Comparison of ENCODE assay signal across 1 cellular context in the genomic region with DNA sequence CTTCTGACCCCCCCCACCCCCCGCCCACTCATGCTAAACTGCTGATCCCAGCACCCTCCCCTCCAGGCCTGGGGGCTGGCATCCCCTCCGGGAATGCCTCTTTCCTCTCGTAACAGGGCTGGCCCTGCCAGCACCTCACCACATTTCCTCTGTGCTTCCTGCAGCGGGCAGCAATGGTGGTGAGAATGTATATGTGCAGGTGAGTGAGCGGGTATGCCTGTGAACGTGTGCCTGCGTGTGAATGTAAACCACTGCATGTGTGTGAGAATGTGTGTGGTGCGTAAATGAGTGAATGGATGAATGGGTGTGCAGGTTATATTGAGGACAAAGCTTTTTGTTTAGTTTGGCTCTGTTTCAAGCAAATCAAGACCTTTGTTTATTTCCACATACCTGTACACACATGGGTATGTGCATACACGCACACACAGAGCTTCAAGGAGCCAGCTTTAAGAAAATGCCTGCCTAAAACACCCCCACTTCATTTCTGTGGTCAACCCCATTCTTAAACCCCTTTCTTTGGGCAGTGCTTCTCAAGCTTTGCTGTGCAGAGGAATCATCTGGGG.
TF ChIP-seq lines count a peak whose summit lies in the region.

No MANE protein-coding gene starts in this region.

TF ChIP-seq in GM12878, 131 proteins besides CTCF, POLR2A, EP300 and RAD21 (continued from another document):
- TF ChIP-seq RUNX3 (IDR thresholded peaks at IDR 0.05; ENCODE audit: low read length) (peak; percentile 48), BHLHE40 (IDR thresholded peaks at IDR 0.05; ENCODE audit: borderline replicate concordance in 1 of 2, low read depth in 2 of 2, low read length in 1 of 2) (peak in 1 of 2 experiments; percentile 57; a peak in 2 of 4 replicates), FOXK2 (IDR thresholded peaks at IDR 0.05) (no peak)
- TF ChIP-seq, protein P1, sequence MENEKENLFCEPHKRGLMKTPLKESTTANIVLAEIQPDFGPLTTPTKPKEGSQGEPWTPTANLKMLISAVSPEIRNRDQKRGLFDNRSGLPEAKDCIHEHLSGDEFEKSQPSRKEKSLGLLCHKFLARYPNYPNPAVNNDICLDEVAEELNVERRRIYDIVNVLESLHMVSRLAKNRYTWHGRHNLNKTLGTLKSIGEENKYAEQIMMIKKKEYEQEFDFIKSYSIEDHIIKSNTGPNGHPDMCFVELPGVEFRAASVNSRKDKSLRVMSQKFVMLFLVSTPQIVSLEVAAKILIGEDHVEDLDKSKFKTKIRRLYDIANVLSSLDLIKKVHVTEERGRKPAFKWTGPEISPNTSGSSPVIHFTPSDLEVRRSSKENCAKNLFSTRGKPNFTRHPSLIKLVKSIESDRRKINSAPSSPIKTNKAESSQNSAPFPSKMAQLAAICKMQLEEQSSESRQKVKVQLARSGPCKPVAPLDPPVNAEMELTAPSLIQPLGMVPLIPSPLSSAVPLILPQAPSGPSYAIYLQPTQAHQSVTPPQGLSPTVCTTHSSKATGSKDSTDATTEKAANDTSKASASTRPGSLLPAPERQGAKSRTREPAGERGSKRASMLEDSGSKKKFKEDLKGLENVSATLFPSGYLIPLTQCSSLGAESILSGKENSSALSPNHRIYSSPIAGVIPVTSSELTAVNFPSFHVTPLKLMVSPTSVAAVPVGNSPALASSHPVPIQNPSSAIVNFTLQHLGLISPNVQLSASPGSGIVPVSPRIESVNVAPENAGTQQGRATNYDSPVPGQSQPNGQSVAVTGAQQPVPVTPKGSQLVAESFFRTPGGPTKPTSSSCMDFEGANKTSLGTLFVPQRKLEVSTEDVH (IDR thresholded peaks at IDR 0.05; ENCODE audit: low read depth, partially characterized antibody): no peak
- TF ChIP-seq, protein P2, sequence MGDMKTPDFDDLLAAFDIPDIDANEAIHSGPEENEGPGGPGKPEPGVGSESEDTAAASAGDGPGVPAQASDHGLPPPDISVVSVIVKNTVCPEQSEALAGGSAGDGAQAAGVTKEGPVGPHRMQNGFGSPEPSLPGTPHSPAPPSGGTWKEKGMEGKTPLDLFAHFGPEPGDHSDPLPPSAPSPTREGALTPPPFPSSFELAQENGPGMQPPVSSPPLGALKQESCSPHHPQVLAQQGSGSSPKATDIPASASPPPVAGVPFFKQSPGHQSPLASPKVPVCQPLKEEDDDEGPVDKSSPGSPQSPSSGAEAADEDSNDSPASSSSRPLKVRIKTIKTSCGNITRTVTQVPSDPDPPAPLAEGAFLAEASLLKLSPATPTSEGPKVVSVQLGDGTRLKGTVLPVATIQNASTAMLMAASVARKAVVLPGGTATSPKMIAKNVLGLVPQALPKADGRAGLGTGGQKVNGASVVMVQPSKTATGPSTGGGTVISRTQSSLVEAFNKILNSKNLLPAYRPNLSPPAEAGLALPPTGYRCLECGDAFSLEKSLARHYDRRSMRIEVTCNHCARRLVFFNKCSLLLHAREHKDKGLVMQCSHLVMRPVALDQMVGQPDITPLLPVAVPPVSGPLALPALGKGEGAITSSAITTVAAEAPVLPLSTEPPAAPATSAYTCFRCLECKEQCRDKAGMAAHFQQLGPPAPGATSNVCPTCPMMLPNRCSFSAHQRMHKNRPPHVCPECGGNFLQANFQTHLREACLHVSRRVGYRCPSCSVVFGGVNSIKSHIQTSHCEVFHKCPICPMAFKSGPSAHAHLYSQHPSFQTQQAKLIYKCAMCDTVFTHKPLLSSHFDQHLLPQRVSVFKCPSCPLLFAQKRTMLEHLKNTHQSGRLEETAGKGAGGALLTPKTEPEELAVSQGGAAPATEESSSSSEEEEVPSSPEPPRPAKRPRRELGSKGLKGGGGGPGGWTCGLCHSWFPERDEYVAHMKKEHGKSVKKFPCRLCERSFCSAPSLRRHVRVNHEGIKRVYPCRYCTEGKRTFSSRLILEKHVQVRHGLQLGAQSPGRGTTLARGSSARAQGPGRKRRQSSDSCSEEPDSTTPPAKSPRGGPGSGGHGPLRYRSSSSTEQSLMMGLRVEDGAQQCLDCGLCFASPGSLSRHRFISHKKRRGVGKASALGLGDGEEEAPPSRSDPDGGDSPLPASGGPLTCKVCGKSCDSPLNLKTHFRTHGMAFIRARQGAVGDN (IDR thresholded peaks at IDR 0.05): 0 out of 2 replicates have a peak, but pooled peaks have one; percentile 38
